In the genomic region with DNA sequence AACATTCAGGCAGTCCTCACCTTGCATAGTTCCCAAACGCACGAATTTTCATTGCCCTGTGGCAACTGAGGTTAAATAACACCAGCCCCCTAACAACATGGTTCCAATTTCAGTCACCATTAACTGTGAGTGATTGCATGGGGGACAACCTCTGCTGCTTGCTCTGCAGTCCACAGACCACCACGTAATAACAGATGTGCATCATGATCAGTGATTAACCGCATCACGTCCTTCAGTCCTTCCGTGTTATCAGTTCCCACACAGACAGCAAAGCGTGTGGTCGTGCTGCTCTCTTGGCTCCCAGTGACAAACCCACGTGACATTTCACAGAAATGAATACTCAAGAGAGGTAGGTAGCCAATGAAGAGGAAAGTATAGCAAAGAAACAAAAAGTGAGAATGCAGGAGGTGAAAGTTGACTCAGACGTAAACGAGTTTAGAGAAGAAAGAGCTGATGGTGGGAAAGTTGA, we compare ENCODE assay signal across 10 cellular contexts.
DNase-seq lines count a peak whose midpoint lies in the region; ATAC-seq, FAIRE-seq and TF ChIP-seq lines count a peak whose summit lies in the region.
"Had no signal": no experiment of that assay in that cellular context is flagged by ENCODE, and none has a peak within 500 bp of the region (broad histone marks: within the 10 kb centered on the region; RNA-seq: fewer than 3 reads in every experiment).

No MANE protein-coding gene starts in this region.

- no peaks in the 10 kb centered on the region for H3K9me3 ChIP-seq in pancreas

- peak; percentile 85 for ATAC-seq in GM18870 (IDR thresholded peaks at IDR 0.05; ENCODE audit: unreplicated experiment)
- no peak for ATAC-seq in pancreas

- no peaks in the 10 kb centered on the region for H3K36me3 ChIP-seq in pancreas

- H3K27ac ChIP-seq in pancreas = peak overlapping the region in 3 of 4 donors; percentile 39 to 77 (median 63)

- FAIRE-seq in pancreas (lab: Jason Lieb, UNC) = no peak

- H3K4me1 ChIP-seq in pancreas = peaks cover 24 to 47% (median 38%) of the 10 kb centered on the region in 3 donors

- no peaks in the 10 kb centered on the region for H3K27me3 ChIP-seq in pancreas

- no peak overlapping the region for H3K4me3 ChIP-seq in pancreas

- POLR2A ChIA-PET in HEK293T (lab: Yijun Ruan, JAX) = no interaction called here

- DNase-seq in HEK293T (ENCODE audit: extremely low spot score) = no peak
- DNase-seq in OCI-M1 (lab: John Stamatoyannopoulos, UW) = peak; percentile 97
- DNase-seq in pancreas = no peak
- DNase-seq in DMS153 treated with DMSO at 0.1 percent for 48 hours (lab: John Stamatoyannopoulos, UW; ENCODE audit: unreplicated experiment) = no peak
- DNase-seq in DMS153 (lab: John Stamatoyannopoulos, UW) = no peak
- no peak for DNase-seq in COLO829 (ENCODE audit: low spot score)
- DNase-seq in central memory CD4-positive, alpha-beta T cell = no peak
- DNase-seq: NCI-H1694, nucleus accumbens had no signal

- WGBS in pancreas, 2 donors = 12 to 15% methylated on average over 11 of the region's 11 CpGs

- CTCF ChIA-PET in HEK293T (lab: Yijun Ruan, JAX) = interaction anchor here (1.1 kb wide), 1 partner anchor 12 kb away, joined by 7 read pairs; no protein-coding TSS in a partner anchor

- no peak for TF ChIP-seq CTCF in pancreas (IDR thresholded peaks at IDR 0.05)

- intact Hi-C loops in pancreas (cut with DNase I) = no loop called here

TF ChIP-seq in HEK293T, 16 proteins besides CTCF, POLR2A, EP300 and RAD21:
- TF ChIP-seq ARNT (IDR thresholded peaks at IDR 0.05) (no peak), L3MBTL2 (conservative IDR thresholded peaks at IDR 0.05) (peak; percentile 33; the same call in 1 of the 2 replicates), CTBP1 (IDR thresholded peaks at IDR 0.05; ENCODE audit: borderline replicate concordance) (0 out of 2 replicates have a peak, but pooled peaks have one; percentile 10), PKNOX1 (IDR thresholded peaks at IDR 0.05) (peak; percentile 52)
TF ChIP-seq in HEK293T: peak in this region for 3.
